In genomic region chr17:27593232-27593856, GRCh38 we compare ENCODE assay signal across 22 cellular contexts. TPM values are rescaled to one million over a fixed set of nuclear protein-coding genes. Genes with fewer than 3 reads are reported as not detected.
A peak's percentile ranks its signal among the peaks of the same experiment; 100 is the strongest.
DNase-seq lines count a peak whose midpoint lies in the region; ATAC-seq, FAIRE-seq and TF ChIP-seq lines count a peak whose summit lies in the region.
"Had no signal": no experiment of that assay in that cellular context is flagged by ENCODE, and none has a peak within 500 bp of the region (broad histone marks: within the 10 kb centered on the region; RNA-seq: fewer than 3 reads in every experiment).

No MANE protein-coding gene starts in this region.

- H3K36me3 ChIP-seq in HepG2 (replicated peaks in 1 of 2; ENCODE audit: control insufficient read depth in 1 of 2, insufficient read depth in 2 of 2, low read length in 2 of 2) (peaks cover 15 to 55% of the 10 kb centered on the region in 2 experiments), right lobe of liver (no peaks in the 10 kb centered on the region), kidney (ENCODE audit: control insufficient read depth in 1 of 2, insufficient read depth in 2 of 2, low read length in 2 of 2) (peaks cover 7 to 19% of the 10 kb centered on the region in 2 donors), prostate gland (peaks cover 0 to 4% of the 10 kb centered on the region in 2 donors)
- H3K36me3 ChIP-seq in CD8-positive, alpha-beta T cell (ENCODE audit: insufficient read depth, low read length) = no peaks in the 10 kb centered on the region

- ATAC-seq in HepG2 (peak; percentile 32; the same call in 1 of the 3 replicates), right lobe of liver (no peak)
- ATAC-seq in central memory CD8-positive, alpha-beta T cell (replicated peaks; ENCODE audit: extremely low read depth, poor library complexity, severe bottlenecking) = no peak
- ATAC-seq in CD8-positive, alpha-beta T cell = no peak
- ATAC-seq: Right ventricle myocardium inferior had no signal

- intact Hi-C loops in HepG2 (cut with micrococcal nuclease; ENCODE audit: unreplicated experiment) (no loop called here), right lobe of liver (cut with DNase I) (loop anchor here (10.0 kb wide), 2 partner anchors 89 to 359 kb away; no protein-coding TSS in a partner anchor), kidney (cut with DNase I) (loop anchor here (10.0 kb wide), 1 partner anchor 229 kb away; no protein-coding TSS in a partner anchor), prostate gland (cut with DNase I) (no loop called here)
- intact Hi-C loops in CD8-positive, alpha-beta T cell (cut with DNase I, micrococcal nuclease) = no loop called here

- H3K4me1 ChIP-seq in HepG2 (ENCODE audit: insufficient read depth, low read length) (no peaks in the 10 kb centered on the region), right lobe of liver (no peaks in the 10 kb centered on the region), kidney (ENCODE audit: control insufficient read depth in 1 of 2, insufficient read depth in 1 of 2, low read depth in 1 of 2, low read length in 2 of 2) (peaks cover 3 to 6% of the 10 kb centered on the region in 2 donors), prostate gland (replicated peaks) (no peaks in the 10 kb centered on the region)
- H3K4me1 ChIP-seq in CD8-positive, alpha-beta T cell (ENCODE audit: insufficient read depth, low read length) = no peaks in the 10 kb centered on the region
- H3K4me1 ChIP-seq: BLaER1, Peyer's patch had no signal

- no peak for TF ChIP-seq POLR2A in HepG2 (IDR thresholded peaks at IDR 0.05; ENCODE audit: insufficient read depth in 1 of 2, low read depth in 2 of 2, low read length in 2 of 2)
- TF ChIP-seq POLR2A in right lobe of liver (IDR thresholded peaks at IDR 0.05) = no peak
- TF ChIP-seq POLR2A in prostate gland (IDR thresholded peaks at IDR 0.05) = no peak

- in situ Hi-C loops in HepG2 (cut with HindIII; ENCODE audit: extremely low pct_ligation_motif_present, low pct_unique_long_range_greater_than_20kb) = loop anchor here (10.0 kb wide), 3 partner anchors 59 to 359 kb away; no protein-coding TSS in a partner anchor

- POLR2A ChIA-PET in HepG2 (lab: Yijun Ruan, JAX) = no interaction called here
- POLR2A ChIA-PET in CD8-positive, alpha-beta T cell (lab: Charles Lee) = no interaction called here

- H3K36me3 Mint-ChIP-seq in central memory CD8-positive, alpha-beta T cell (ENCODE audit: insufficient read depth) = peaks cover 2% of the 10 kb centered on the region
- H3K36me3 Mint-ChIP-seq in progenitor cell of endocrine pancreas (ENCODE audit: insufficient read depth) = peaks cover 10% of the 10 kb centered on the region
- peaks cover 42% of the 10 kb centered on the region for H3K36me3 Mint-ChIP-seq in CD8-positive, alpha-beta T cell

- no peaks in the 10 kb centered on the region for H3K9me3 ChIP-seq in HepG2 (ENCODE audit: low read length)
- no peaks in the 10 kb centered on the region for H3K9me3 ChIP-seq in right lobe of liver
- no peaks in the 10 kb centered on the region for H3K9me3 ChIP-seq in kidney (ENCODE audit: control insufficient read depth in 1 of 2, low read length in 2 of 2)
- H3K9me3 ChIP-seq in prostate gland = no peaks in the 10 kb centered on the region
- H3K9me3 ChIP-seq in CD8-positive, alpha-beta T cell (ENCODE audit: low read length) = no peaks in the 10 kb centered on the region
- H3K9me3 ChIP-seq: BLaER1, Peyer's patch had no signal

- H3K27me3 Mint-ChIP-seq in central memory CD8-positive, alpha-beta T cell = no peaks in the 10 kb centered on the region
- H3K27me3 Mint-ChIP-seq in progenitor cell of endocrine pancreas = no peaks in the 10 kb centered on the region
- H3K27me3 Mint-ChIP-seq in CD8-positive, alpha-beta T cell (ENCODE audit: low read depth) = no peaks in the 10 kb centered on the region
- H3K27me3 Mint-ChIP-seq: CD4-positive, alpha-beta memory T cell had no signal

- CTCF ChIA-PET in HepG2 (lab: Yijun Ruan, JAX; ENCODE audit: low intra/inter-chr PET ratio, low total read pairs) = no interaction called here
- CTCF ChIA-PET in CD8-positive, alpha-beta T cell (lab: Charles Lee) = interaction anchor here (3.5 to 13.6 kb wide), 2 partner anchors 9 to 355 kb away, joined by 31 to 222 read pairs; no protein-coding TSS in a partner anchor

- H3K27ac ChIP-seq in HepG2 (ENCODE audit: extremely low read length, insufficient read depth, low read length) (no peak overlapping the region), right lobe of liver (no peak overlapping the region), kidney (ENCODE audit: low read depth in 2 of 2, low read length in 2 of 2) (no peak overlapping the region), prostate gland (no peak overlapping the region)
- H3K27ac ChIP-seq in CD8-positive, alpha-beta T cell (ENCODE audit: low read depth, low read length) = no peak overlapping the region
- H3K27ac ChIP-seq: BLaER1, Peyer's patch had no signal

- peak; percentile 24; the same call in 1 of the 2 replicates for TF ChIP-seq CTCF in HepG2 (CRISPR knock-in tag; IDR thresholded peaks at IDR 0.05)
- no peak for TF ChIP-seq CTCF in right lobe of liver (IDR thresholded peaks at IDR 0.05)
- no peak for TF ChIP-seq CTCF in progenitor cell of endocrine pancreas (IDR thresholded peaks at IDR 0.05; ENCODE audit: unreplicated experiment)
- TF ChIP-seq CTCF in kidney (IDR thresholded peaks at IDR 0.05; ENCODE audit: borderline replicate concordance, extremely low read depth, insufficient read depth) = no peak
- TF ChIP-seq CTCF in prostate gland (IDR thresholded peaks at IDR 0.05) = no peak
- TF ChIP-seq CTCF in CD8-positive, alpha-beta T cell (IDR thresholded peaks at IDR 0.05) = no peak

- H3K9ac ChIP-seq in HepG2 (ENCODE audit: insufficient read depth, low read depth, low read length) (no peak overlapping the region), kidney (ENCODE audit: low read length in 2 of 2) (no peak overlapping the region)
- H3K9ac ChIP-seq: BLaER1 had no signal

- TF ChIP-seq EP300 in HepG2 (IDR thresholded peaks at IDR 0.05; ENCODE audit: low read depth in 2 of 2, low read length in 2 of 2) (no peak), HepG2 (CRISPR knock-in tag; IDR thresholded peaks at IDR 0.05; ENCODE audit: borderline replicate concordance) (no peak)

- H3K4me1 Mint-ChIP-seq in central memory CD8-positive, alpha-beta T cell = peaks cover 11% of the 10 kb centered on the region
- H3K4me1 Mint-ChIP-seq in progenitor cell of endocrine pancreas (ENCODE audit: low read depth) = peaks cover 5% of the 10 kb centered on the region
- peaks cover 5% of the 10 kb centered on the region for H3K4me1 Mint-ChIP-seq in CD8-positive, alpha-beta T cell (ENCODE audit: low read depth)
- H3K4me1 Mint-ChIP-seq: CD4-positive, alpha-beta memory T cell had no signal

- H3K27me3 ChIP-seq in HepG2 (ENCODE audit: control insufficient read depth in 1 of 2, insufficient read depth in 2 of 2, low read length in 2 of 2) = no peaks in the 10 kb centered on the region
- H3K27me3 ChIP-seq in right lobe of liver = no peaks in the 10 kb centered on the region
- H3K27me3 ChIP-seq in prostate gland (replicated peaks; ENCODE audit: insufficient read depth) = no peaks in the 10 kb centered on the region
- H3K27me3 ChIP-seq in CD8-positive, alpha-beta T cell (ENCODE audit: insufficient read depth, low read length) = no peaks in the 10 kb centered on the region
- H3K27me3 ChIP-seq: BLaER1, Peyer's patch had no signal

- DNase-seq in HepG2 (ENCODE audit: low spot score) = no peak
- no peak for DNase-seq in right lobe of liver
- no peak for DNase-seq in central memory CD8-positive, alpha-beta T cell (ENCODE audit: low spot score in 2 of 2)
- no peak for DNase-seq in progenitor cell of endocrine pancreas (ENCODE audit: low spot score, unreplicated experiment)
- DNase-seq in kidney = no peak
- no peak for DNase-seq in prostate gland (ENCODE audit: low spot score)
- no peak for DNase-seq in CD8-positive, alpha-beta T cell
- DNase-seq in NCI-H187 treated with DMSO at 0.1 percent for 48 hours (lab: John Stamatoyannopoulos, UW) = no peak
- DNase-seq: CD4-positive, alpha-beta memory T cell; DMS53; EL; HFFc6; NCI-H1417 treated with DMSO at 0.1 percent for 48 hours; NCI-H1930; NCI-H345; NK-92 treated with Interleukin-12 subunit alpha and Interleukin-12 subunit beta, amount 100 ng/mL, for 24 hours; Peyer's patch had no signal

- H3K9me3 Mint-ChIP-seq in central memory CD8-positive, alpha-beta T cell = no peaks in the 10 kb centered on the region
- H3K9me3 Mint-ChIP-seq in progenitor cell of endocrine pancreas (ENCODE audit: low read depth) = no peaks in the 10 kb centered on the region
- no peaks in the 10 kb centered on the region for H3K9me3 Mint-ChIP-seq in CD8-positive, alpha-beta T cell
- H3K9me3 Mint-ChIP-seq: CD4-positive, alpha-beta memory T cell; HFFc6 had no signal

- H3K4me3 Mint-ChIP-seq in central memory CD8-positive, alpha-beta T cell = no peak overlapping the region
- no peak overlapping the region for H3K4me3 Mint-ChIP-seq in progenitor cell of endocrine pancreas (ENCODE audit: low read depth)
- H3K4me3 Mint-ChIP-seq in CD8-positive, alpha-beta T cell = no peak overlapping the region
- H3K4me3 Mint-ChIP-seq: CD4-positive, alpha-beta memory T cell; HFFc6 had no signal

- H4K20me1 ChIP-seq in HepG2 (ENCODE audit: insufficient read depth, low read length) = no peaks in the 10 kb centered on the region
- H4K20me1 ChIP-seq: BLaER1 had no signal

- no peak for TF ChIP-seq RAD21 in HepG2 (CRISPR knock-in tag; IDR thresholded peaks at IDR 0.05)

- no peak overlapping the region for H3K4me2 ChIP-seq in HepG2 (ENCODE audit: low read depth, low read length)
- H3K4me2 ChIP-seq: BLaER1 had no signal

- H3K79me2 ChIP-seq in HepG2 (ENCODE audit: insufficient read depth, low read length) = no peaks in the 10 kb centered on the region

- WGBS in HepG2 (ENCODE audit: low lambda C conversion rate) = 100% methylated on average over 4 of the region's 9 CpGs
- WGBS in right lobe of liver (ENCODE audit: insufficient coverage, low coverage, low lambda C conversion rate, missing lambda C conversion rate) = 88% methylated on average over 5 of the region's 9 CpGs
- WGBS in prostate gland = 95% methylated on average over 9 of the region's 9 CpGs

- no peak for FAIRE-seq in HepG2 (lab: Jason Lieb, UNC)
- FAIRE-seq in kidney (lab: Jason Lieb, UNC) = no peak
- FAIRE-seq: A204.1, GM12891, GM19239 had no signal

- H3K4me3 ChIP-seq in HepG2 (replicated peaks in 1 of 3; ENCODE audit: insufficient read depth in 1 of 3, low read depth in 2 of 3, low read length in 3 of 3) (no peak overlapping the region), right lobe of liver (no peak overlapping the region), kidney (ENCODE audit: low read length in 2 of 2) (no peak overlapping the region), prostate gland (no peak overlapping the region)
- no peak overlapping the region for H3K4me3 ChIP-seq in CD8-positive, alpha-beta T cell (ENCODE audit: low read depth, low read length)
- H3K4me3 ChIP-seq: BLaER1, Peyer's patch had no signal

- BruUV-seq in HepG2 (replicated peaks; lab: Mats Ljungman, UMichigan) = no TSS peak

- no peak overlapping the region for H2AFZ ChIP-seq in HepG2 (ENCODE audit: low read length)

- peak overlapping the region; percentile 27 for H3K27ac Mint-ChIP-seq in central memory CD8-positive, alpha-beta T cell (ENCODE audit: low read depth)
- peak overlapping the region; percentile 67 for H3K27ac Mint-ChIP-seq in progenitor cell of endocrine pancreas
- H3K27ac Mint-ChIP-seq in CD8-positive, alpha-beta T cell = no peak overlapping the region
- H3K27ac Mint-ChIP-seq: HFFc6 had no signal

RNA-seq across cellular contexts. Expression of gene LGALS9, which starts 37.6 kb away (rescaled TPM):
- 0.40 and 0.56 TPM in 2 replicates for total RNA-seq in HepG2 (2016; rRNA removed; fragmentation: Illumina TruSeq; extraction: Trizol)
- total RNA-seq in HepG2 (2016; cell fraction: cytosol; rRNA removed; fragmentation: Illumina TruSeq; extraction: Trizol; ENCODE audit: low read depth) = not detected in 2 replicates
- total RNA-seq in HepG2 (2016; cell fraction: insoluble cytoplasmic fraction; rRNA removed; fragmentation: Illumina TruSeq; extraction: Trizol) = 0.26 TPM in 1 of 2 replicates, not detected in the other
- total RNA-seq in HepG2 (2016; cell fraction: membrane; rRNA removed; fragmentation: Illumina TruSeq; extraction: Trizol) = 0.48 TPM in 1 of 2 replicates, not detected in the other
- 0.41 and 0.59 TPM in 2 replicates for total RNA-seq in HepG2 (2016; cell fraction: nucleus; rRNA removed; fragmentation: Illumina TruSeq; extraction: Trizol)
- polyA plus RNA-seq in HepG2 (2011; rRNA removed) = 1.4 and 1.6 TPM in 2 replicates
- polyA plus RNA-seq in HepG2 (2011; cell fraction: cytosol; rRNA removed) = 0.46 and 0.60 TPM in 2 replicates
- 3.3 and 4.3 TPM in 2 replicates for polyA plus RNA-seq in HepG2 (2011; cell fraction: nucleus; rRNA removed)
- polyA plus RNA-seq in HepG2 (2012) = 2.2 and 2.8 TPM in 2 replicates
- 0.15 and 0.23 TPM in 2 replicates for polyA plus RNA-seq in HepG2 (2016; cell fraction: cytosol; fragmentation: Illumina TruSeq; extraction: Trizol; ENCODE audit: low read depth)
- polyA plus RNA-seq in HepG2 (2016; cell fraction: insoluble cytoplasmic fraction; fragmentation: Illumina TruSeq; extraction: Trizol; ENCODE audit: low read depth) = 0.28 and 0.61 TPM in 2 replicates
- polyA plus RNA-seq in HepG2 (2016; cell fraction: membrane; fragmentation: Illumina TruSeq; extraction: Trizol; ENCODE audit: low read depth) = 0.21 and 0.37 TPM in 2 replicates
- polyA plus RNA-seq in HepG2 (2016; cell fraction: nucleus; fragmentation: Illumina TruSeq; extraction: Trizol; ENCODE audit: insufficient read depth, low read depth) = 1.3 and 2.3 TPM in 2 replicates
- 1.6 and 2.5 TPM in 2 replicates for polyA minus RNA-seq in HepG2 (2011; rRNA and poly(A)+ RNA removed; ENCODE audit: low replicate concordance)
- polyA minus RNA-seq in HepG2 (2011; cell fraction: cytosol; rRNA and poly(A)+ RNA removed) = 0.62 TPM in 1 of 2 replicates, not detected in the other
- 3.3 and 3.4 TPM in 2 replicates for polyA minus RNA-seq in HepG2 (2011; cell fraction: nucleus; rRNA and poly(A)+ RNA removed)
- total RNA-seq in right lobe of liver = 10 to 100 TPM in 4 of 6 experiments, 1 to 10 TPM in 2; 9.1 to 37.9 (median 12.4) TPM
- 2.1 and 3.1 TPM in 2 replicates for total RNA-seq in progenitor cell of endocrine pancreas
- total RNA-seq in kidney = 50.8 TPM
- 16.4 TPM for polyA plus RNA-seq in kidney (ENCODE audit: insufficient read depth, low read depth, low replicate concordance)
- total RNA-seq in prostate gland = 10 to 100 TPM in 1 of 2 donors, 1 to 10 TPM in 1; 7.2 to 16.7 TPM
- total RNA-seq in CD8-positive, alpha-beta T cell = 10 to 100 TPM; 13.9 to 14.9 TPM

Comparison
In these comparisons a context has a peak if more than half of its experiments do, and no peak if none do; other contexts are left out.
1. intact Hi-C loops: an anchor here in right lobe of liver (10.0 kb wide) and kidney (10.0 kb wide); none called in HepG2, prostate gland and CD8-positive, alpha-beta T cell.